In genomic region chr15:100892013-100892355, GRCh38 we compare ENCODE assay signal across 24 cellular contexts. TPM values are rescaled to one million over a fixed set of nuclear protein-coding genes. Genes with fewer than 3 reads are reported as not detected.
DNase-seq lines count a peak whose midpoint lies in the region; ATAC-seq, FAIRE-seq and TF ChIP-seq lines count a peak whose summit lies in the region.
"Had no signal": no experiment of that assay in that cellular context is flagged by ENCODE, and none has a peak within 500 bp of the region (broad histone marks: within the 10 kb centered on the region; RNA-seq: fewer than 3 reads in every experiment).

No MANE protein-coding gene starts in this region.

- H2AFZ ChIP-seq in PC-3 (ENCODE audit: low read length) = no peak overlapping the region
- peak overlapping the region; percentile 9 for H2AFZ ChIP-seq in neuron (ENCODE audit: low read depth, low read length)
- H2AFZ ChIP-seq: PC-9 had no signal

- in situ Hi-C loops in transverse colon (cut with MboI; ENCODE audit: low pct_ligation_motif_present in 1 of 4, low pct_unique_long_range_greater_than_20kb in 1 of 4, low sequenced_read_pairs in 3 of 4) = no loop called here

- TF ChIP-seq EP300 in sigmoid colon (IDR thresholded peaks at IDR 0.05) (no peak), transverse colon (IDR thresholded peaks at IDR 0.05; ENCODE audit: low read depth) (no peak)

- CTCF ChIA-PET in PC-3 (lab: Charles Lee) = no interaction called here

- TF ChIP-seq POLR2A in sigmoid colon (IDR thresholded peaks at IDR 0.05) (no peak), thyroid gland (IDR thresholded peaks at IDR 0.05) (no peak), transverse colon (IDR thresholded peaks at IDR 0.05) (no peak)

- FAIRE-seq in D721Med (lab: Jason Lieb, UNC) = no peak
- FAIRE-seq: A549, H1 had no signal

- BruUV-seq in PC-3 (replicated peaks; lab: Mats Ljungman, UMichigan) = no TSS peak

- H3K9me3 ChIP-seq in PC-3 (ENCODE audit: low read length) (no peaks in the 10 kb centered on the region), neuron (ENCODE audit: low read length) (no peaks in the 10 kb centered on the region), sigmoid colon (no peaks in the 10 kb centered on the region), thyroid gland (no peaks in the 10 kb centered on the region), transverse colon (no peaks in the 10 kb centered on the region), left lung (no peaks in the 10 kb centered on the region)
- H3K9me3 ChIP-seq: A549 had no signal

- intact Hi-C loops in PC-3 (cut with micrococcal nuclease) (no loop called here), sigmoid colon (cut with DNase I) (no loop called here), thyroid gland (cut with DNase I) (no loop called here), transverse colon (cut with DNase I; ENCODE audit: low total_unique reads) (no loop called here), left lung (cut with DNase I) (no loop called here)

- no peak overlapping the region for H3K4me3 ChIP-seq in PC-3 (ENCODE audit: low read length)
- no peak overlapping the region for H3K4me3 ChIP-seq in neuron (ENCODE audit: low read length)
- no peak overlapping the region for H3K4me3 ChIP-seq in sigmoid colon
- no peak overlapping the region for H3K4me3 ChIP-seq in thyroid gland (replicated peaks in 1 of 3)
- no peak overlapping the region for H3K4me3 ChIP-seq in transverse colon
- H3K4me3 ChIP-seq in left lung = no peak overlapping the region
- H3K4me3 ChIP-seq: A549, PC-9 had no signal

- no peak overlapping the region for H3K4me2 ChIP-seq in PC-3 (ENCODE audit: low read length)
- H3K4me2 ChIP-seq: A549, PC-9 had no signal

- no peaks in the 10 kb centered on the region for H3K27me3 ChIP-seq in PC-3 (ENCODE audit: low read length)
- H3K27me3 ChIP-seq in neuron (ENCODE audit: insufficient read depth, low read length) = peaks cover 19% of the 10 kb centered on the region
- H3K27me3 ChIP-seq in sigmoid colon = no peaks in the 10 kb centered on the region
- H3K27me3 ChIP-seq in thyroid gland = no peaks in the 10 kb centered on the region
- peaks cover 28% of the 10 kb centered on the region for H3K27me3 ChIP-seq in transverse colon
- H3K27me3 ChIP-seq in left lung = peaks cover 0 to 80% of the 10 kb centered on the region in 2 donors

- H3K4me1 ChIP-seq in PC-3 (ENCODE audit: insufficient read depth, low read length) (peaks cover 29% of the 10 kb centered on the region), neuron (ENCODE audit: insufficient read depth, low read length) (peaks cover 11% of the 10 kb centered on the region), sigmoid colon (peaks cover 0 to 15% (median 12%) of the 10 kb centered on the region in 4 donors), thyroid gland (peaks cover 13 to 23% of the 10 kb centered on the region in 2 donors), transverse colon (peaks cover 0 to 11% (median 5%) of the 10 kb centered on the region in 4 donors), left lung (peaks cover 0 to 5% of the 10 kb centered on the region in 2 donors)
- H3K4me1 ChIP-seq: A549 had no signal

- POLR2A ChIA-PET in PC-3 (lab: Charles Lee; ENCODE audit: unreplicated experiment) = no interaction called here

- no peak for ATAC-seq in PC-3
- ATAC-seq in left lung = no peak
- ATAC-seq: HCT116 had no signal

- 67 to 73% methylated on average over 6 of the region's 6 CpGs for WGBS in sigmoid colon, 2 donors
- 70 to 73% methylated on average over 5 to 6 of the region's 6 CpGs for WGBS in thyroid gland, 2 donors
- 77 to 83% methylated on average over 1 to 6 of the region's 6 CpGs for WGBS in transverse colon (ENCODE audit: low coverage in 1 of 2), 2 donors

- H3K9me2 ChIP-seq in PC-3 (replicated peaks; ENCODE audit: low read length) = no peaks in the 10 kb centered on the region

- H3K27ac ChIP-seq in PC-3 (ENCODE audit: low read length) (peak overlapping the region; percentile 65; the same call in 1 of the 2 replicates), epithelial cell of prostate (peak overlapping the region; percentile 88), sigmoid colon (no peak overlapping the region), thyroid gland (no peak overlapping the region), transverse colon (no peak overlapping the region), left lung (no peak overlapping the region)
- H3K27ac ChIP-seq: A549, PC-9 had no signal

- peaks cover 61% of the 10 kb centered on the region for H3K79me2 ChIP-seq in PC-3 (ENCODE audit: low read length)

- no peak overlapping the region for H3K9ac ChIP-seq in PC-3 (ENCODE audit: low read length)

- peaks cover 76% of the 10 kb centered on the region for H4K20me1 ChIP-seq in PC-3 (ENCODE audit: low read length)

- TF ChIP-seq CTCF in PC-3 (conservative IDR thresholded peaks at IDR 0.05; ENCODE audit: low read depth, low read length) (no peak), sigmoid colon (IDR thresholded peaks at IDR 0.05) (no peak), thyroid gland (IDR thresholded peaks at IDR 0.05) (no peak), D721Med (IDR thresholded peaks at IDR 0.05; ENCODE audit: insufficient read depth, missing control alignments) (no peak), transverse colon (IDR thresholded peaks at IDR 0.05) (no peak), left lung (IDR thresholded peaks at IDR 0.05) (no peak)

- H3K36me3 ChIP-seq in PC-3 (ENCODE audit: low read depth, low read length) (peaks cover 93% of the 10 kb centered on the region), neuron (ENCODE audit: insufficient read depth, low read length) (no peaks in the 10 kb centered on the region), sigmoid colon (peaks cover 0 to 16% (median 0%) of the 10 kb centered on the region in 4 donors), thyroid gland (no peaks in the 10 kb centered on the region), transverse colon (no peaks in the 10 kb centered on the region), left lung (no peaks in the 10 kb centered on the region)

- no peak for DNase-seq in PC-3
- no peak for DNase-seq in epithelial cell of prostate (ENCODE audit: low read depth, low spot score)
- peak; percentile 56 for DNase-seq in sigmoid colon
- DNase-seq in thyroid gland = no peak
- DNase-seq in D721Med (ENCODE audit: insufficient read length, low spot score) = no peak
- no peak for DNase-seq in transverse colon
- no peak for DNase-seq in left lung
- DNase-seq: CD8-positive, alpha-beta memory T cell; NCI-H1048; NCI-H1417; NCI-H1694; NCI-H2029 treated with DMSO at 0.1 percent for 48 hours; NCI-H446 treated with DMSO at 0.1 percent for 48 hours; NCI-H526; NCI-H82; NK-92 treated with Interleukin-12 subunit alpha and Interleukin-12 subunit beta, amount 100 ng/mL, for 24 hours; Right ventricle myocardium superior had no signal

- H3F3A ChIP-seq in PC-3 (ENCODE audit: low read length, unreplicated experiment) = peaks cover 83% of the 10 kb centered on the region

RNA-seq across cellular contexts. Expression of gene ALDH1A3, which starts 12.4 kb away (rescaled TPM):
- total RNA-seq in PC-3 (2014; rRNA removed) (5,398 and 6,043 TPM in 2 replicates), sigmoid colon (10 to 100 TPM; 36.4 to 71.2 (median 46.9) TPM), thyroid gland (10 to 100 TPM in 1 of 4 donors, 1 to 10 TPM in 3; 7.1 to 17.9 (median 8.5) TPM), transverse colon (10 to 100 TPM in 3 of 4 donors, 1 to 10 TPM in 1; 6.7 to 39.4 (median 17.9) TPM), left lung (10 to 100 TPM; 13.7 to 17.5 TPM)
- polyA plus RNA-seq in sigmoid colon = 10 to 100 TPM in 1 of 3 donors, 1 to 10 TPM in 2; 8.6 to 13.2 (median 9.0) TPM
- total RNA-seq: CD8-positive, alpha-beta memory T cell; G401 had no signal
- polyA plus RNA-seq: CD14-positive monocyte; CD8-positive, alpha-beta memory T cell had no signal

RNA-seq across cellular contexts. Expression of gene LRRK1, which starts 27.2 kb away (rescaled TPM):
- total RNA-seq in PC-3 (2014; rRNA removed) = 7.0 and 11.4 TPM in 2 replicates
- 10 to 100 TPM in 2 of 4 donors, 1 to 10 TPM in 2; 7.1 to 27.4 (median 9.2) TPM for total RNA-seq in sigmoid colon
- polyA plus RNA-seq in sigmoid colon = 10 to 100 TPM in 2 of 3 donors, 1 to 10 TPM in 1; 9.6 to 22.6 (median 10.2) TPM
- 10 to 100 TPM in 1 of 4 donors, 1 to 10 TPM in 3; 7.1 to 29.3 (median 8.5) TPM for total RNA-seq in thyroid gland
- 100 to 1,000 TPM in 2 of 4 donors, 10 to 100 TPM in 2; 52.7 to 107 (median 82.7) TPM for total RNA-seq in transverse colon
- 10 to 100 TPM; 23.1 to 24.2 TPM for total RNA-seq in left lung
- total RNA-seq: G401 had no signal
- polyA plus RNA-seq: CD8-positive, alpha-beta memory T cell had no signal

Comparison
In these comparisons a context has a peak if more than half of its experiments do, and no peak if none do; other contexts are left out.
1. H3K27ac ChIP-seq: peak in PC-3 (single experiment) and epithelial cell of prostate (single experiment); none in sigmoid colon (0 of 4), thyroid gland (0 of 3), transverse colon (0 of 4) and left lung (0 of 2).
2. RNA of gene ALDH1A3, which starts 12.4 kb away (total RNA-seq): 5,398 to 6,043 TPM in PC-3; 36.4 to 71.2 TPM in sigmoid colon, 6.7 to 39.4 TPM in transverse colon, 13.7 to 17.5 TPM in left lung and 7.1 to 17.9 TPM in thyroid gland; every median in the first group is over 10 times any median in the second.